Comparison of ENCODE assay signal across 25 cellular contexts in the genomic region with DNA sequence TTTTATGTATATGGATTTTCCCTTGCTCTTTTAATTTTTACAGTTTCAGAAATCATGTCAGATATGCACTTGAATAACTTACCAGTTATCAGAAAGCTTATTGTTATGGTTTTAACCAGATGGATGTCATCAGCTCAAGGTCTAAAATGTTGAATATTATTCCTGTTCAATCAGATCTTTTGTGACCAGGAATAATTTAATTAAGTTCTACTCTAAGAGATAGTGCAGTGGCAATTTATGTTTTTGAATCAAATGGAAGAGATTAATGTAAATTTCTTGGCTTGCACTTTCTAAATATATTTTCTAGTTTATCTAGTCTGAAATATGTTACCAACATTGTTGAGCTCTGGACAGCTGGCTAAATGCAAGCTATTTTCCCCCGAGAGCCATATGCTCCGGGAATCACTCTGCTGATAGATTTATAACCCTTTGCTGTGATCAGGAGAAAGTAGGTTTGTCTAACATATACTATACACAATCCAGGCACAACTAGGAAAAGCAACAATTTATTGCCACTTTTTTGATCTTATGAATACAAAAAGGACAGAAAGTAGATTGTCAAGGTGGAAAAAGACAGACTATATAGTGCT.
"Had no signal": no experiment of that assay in that cellular context is flagged by ENCODE, and none has a peak within 500 bp of the region (broad histone marks: within the 10 kb centered on the region; RNA-seq: fewer than 3 reads in every experiment).

No MANE protein-coding gene starts in this region.

- H3K27me3 ChIP-seq: gastroesophageal sphincter, heart left ventricle, sigmoid colon, spleen, testis, uterus had no signal

- H3K4me3 ChIP-seq: coronary artery, gastroesophageal sphincter, heart left ventricle, mucosa of descending colon, sigmoid colon, spleen, testis, uterus had no signal

- H3K36me3 ChIP-seq: gastroesophageal sphincter, heart left ventricle, sigmoid colon, spleen, uterus had no signal

- H3K27ac ChIP-seq: coronary artery, epithelial cell of prostate, gastroesophageal sphincter, heart left ventricle, sigmoid colon, spleen, testis, uterus had no signal

- H3K4me1 ChIP-seq: gastroesophageal sphincter, heart left ventricle, spleen, testis, uterus had no signal

- ATAC-seq: activated CD4-positive, alpha-beta T cell treated with anti-CD3 and anti-CD28 coated beads for 36 hours; activated T-cell treated with anti-CD3 and anti-CD28 coated beads, Interleukin-2, amount 50 U/mL, for 4 hours; gastroesophageal sphincter; heart left ventricle; left cardiac atrium; mucosa of descending colon; naive thymus-derived CD4-positive, alpha-beta T cell had no signal

- H3K9me3 ChIP-seq: gastroesophageal sphincter, mucosa of descending colon, sigmoid colon, testis, uterus had no signal

- DNase-seq: activated B cell treated with CpG ODN at 0.5 μM for 24 hours; activated CD4-positive, alpha-beta T cell treated with anti-CD3 and anti-CD28 coated beads for 36 hours; activated CD4-positive, alpha-beta T cell treated with anti-CD3 and anti-CD28 coated beads, Interleukin-2, amount 50 U/mL, for 4 hours; activated CD8-positive, alpha-beta memory T cell treated with anti-CD3 and anti-CD28 coated beads, Interleukin-2, amount 50 U/mL, for 48 hours; activated naive CD4-positive, alpha-beta T cell treated with anti-CD3 and anti-CD28 coated beads for 36 hours; activated naive CD8-positive, alpha-beta T cell treated with anti-CD3 and anti-CD28 coated beads, Interleukin-2, amount 10 ng/mL, durations not matched to agents 7 days and 5 days; activated T-cell treated with anti-CD3 and anti-CD28 coated beads, Interleukin-2, amount 50 U/mL, for 4 hours; amygdala; cerebellar nuclear complex; heart left ventricle; left cardiac atrium; mucosa of descending colon; naive thymus-derived CD4-positive, alpha-beta T cell; retina; sigmoid colon; spleen; stimulated activated CD4-positive, alpha-beta T cell treated with anti-CD3 and anti-CD28 coated beads, Interleukin-4, amount 100 ng/mL, for 1 hour; stimulated activated naive CD4-positive, alpha-beta T cell; T1000; testis; trophoblast cell; uterus had no signal
